In genomic region chr3:4999626-5000184, GRCh38 we compare ENCODE assay signal across 16 cellular contexts. TPM values are rescaled to one million over a fixed set of nuclear protein-coding genes. Genes with fewer than 3 reads are reported as not detected.
A peak's percentile ranks its signal among the peaks of the same experiment; 100 is the strongest.
DNase-seq lines count a peak whose midpoint lies in the region; ATAC-seq and TF ChIP-seq lines count a peak whose summit lies in the region.
"Had no signal": no experiment of that assay in that cellular context is flagged by ENCODE, and none has a peak within 500 bp of the region (broad histone marks: within the 10 kb centered on the region; RNA-seq: fewer than 3 reads in every experiment).

No MANE protein-coding gene starts in this region.

- no peak overlapping the region for H3K4me3 ChIP-seq in CD4-positive, alpha-beta memory T cell (ENCODE audit: low read length in 2 of 2)
- H3K4me3 ChIP-seq in mammary epithelial cell (replicated peaks in 1 of 3; ENCODE audit: insufficient read depth in 1 of 3, low read depth in 2 of 3, low read length in 3 of 3) = no peak overlapping the region
- no peak overlapping the region for H3K4me3 ChIP-seq in ovary
- H3K4me3 ChIP-seq: thyroid gland had no signal

- H3K4me1 ChIP-seq in CD4-positive, alpha-beta memory T cell (ENCODE audit: insufficient read depth, low read length) = peaks cover 25% of the 10 kb centered on the region
- H3K4me1 ChIP-seq in mammary epithelial cell (ENCODE audit: insufficient read depth, low read length) = peaks cover 40% of the 10 kb centered on the region
- H3K4me1 ChIP-seq in ovary (ENCODE audit: insufficient read depth) = no peaks in the 10 kb centered on the region

- DNase-seq in CD4-positive, alpha-beta memory T cell = no peak
- DNase-seq in EL (peak; percentile 13), NCI-H526 treated with DMSO at 0.1 percent for 48 hours (lab: John Stamatoyannopoulos, UW) (peak; percentile 33), mammary epithelial cell (peak; percentile 92), ovary (no peak), germinal center (ENCODE audit: low spot score) (no peak)
- DNase-seq: activated CD4-positive, alpha-beta T cell treated with anti-CD3 and anti-CD28 coated beads, Interleukin-2, amount 50 U/mL, for 48 hours; mesenchymal stem cell; MM.1S; NK-92 treated with Interleukin-12 subunit alpha and Interleukin-12 subunit beta, amount 100 ng/mL, for 24 hours; stimulated activated CD4-positive, alpha-beta T cell treated with anti-CD3 and anti-CD28 coated beads, Interleukin-12 subunit alpha, Interleukin-12 subunit beta, amount 100 ng/mL, for 4 hours; SW 1271; thyroid gland had no signal

- no peaks in the 10 kb centered on the region for H3K36me3 Mint-ChIP-seq in CD4-positive, alpha-beta memory T cell
- H3K36me3 Mint-ChIP-seq: activated naive CD4-positive, alpha-beta T cell treated with anti-CD3 and anti-CD28 coated beads, Interleukin-2, amount 50 U/mL, for 24 hours had no signal

- no peaks in the 10 kb centered on the region for H4K20me1 ChIP-seq in mammary epithelial cell (ENCODE audit: insufficient read depth, low read length)

- no peak overlapping the region for H3K27ac ChIP-seq in CD4-positive, alpha-beta memory T cell (ENCODE audit: low read depth, low read length)
- H3K27ac ChIP-seq in mammary epithelial cell (ENCODE audit: insufficient read depth, low read depth, low read length) (no peak overlapping the region), ovary (no peak overlapping the region)
- H3K27ac ChIP-seq: thyroid gland had no signal

- no peaks in the 10 kb centered on the region for H3K27me3 ChIP-seq in CD4-positive, alpha-beta memory T cell (ENCODE audit: insufficient read depth, low read length)
- H3K27me3 ChIP-seq in mammary epithelial cell (ENCODE audit: insufficient read depth, low read length) (no peaks in the 10 kb centered on the region), ovary (no peaks in the 10 kb centered on the region)
- H3K27me3 ChIP-seq: thyroid gland had no signal

- in situ Hi-C loops in mammary epithelial cell (cut with MboI; ENCODE audit: low sequenced_read_pairs in 2 of 2) = loop anchor here in 1 of 2 donors (25.0 kb wide), 1 partner anchor 188 kb away; the partner anchor contains the start of gene EDEM1

- H3K79me2 ChIP-seq in mammary epithelial cell (ENCODE audit: insufficient read depth, low read length) = no peaks in the 10 kb centered on the region

- TF ChIP-seq EP300 in ovary (IDR thresholded peaks at IDR 0.05) = no peak

- POLR2A ChIA-PET in CD4-positive, alpha-beta memory T cell (lab: Charles Lee; ENCODE audit: partially characterized antibody) = interaction anchor here (3.0 to 5.2 kb wide), 2 partner anchors 14 to 21 kb away, joined by 7 to 40 read pairs; partner anchors contain the start of gene BHLHE40

- no peak overlapping the region for H3K4me3 Mint-ChIP-seq in CD4-positive, alpha-beta memory T cell
- H3K4me3 Mint-ChIP-seq: activated naive CD4-positive, alpha-beta T cell treated with anti-CD3 and anti-CD28 coated beads, Interleukin-2, amount 50 U/mL, for 24 hours; central memory CD8-positive, alpha-beta T cell had no signal

- H3K9ac ChIP-seq in mammary epithelial cell (ENCODE audit: insufficient read depth, low read length) = no peak overlapping the region

- BruUV-seq in mammary epithelial cell (replicated peaks; lab: Mats Ljungman, UMichigan) = no TSS peak

- no peak for ATAC-seq in GM19397 (IDR thresholded peaks at IDR 0.05; ENCODE audit: unreplicated experiment)

- no peak for TF ChIP-seq CTCF in mammary epithelial cell (conservative IDR thresholded peaks at IDR 0.05 in 1 of 2, IDR thresholded peaks at IDR 0.05 in 1 of 2; ENCODE audit: extremely low read depth in 1 of 2, insufficient read depth in 1 of 2, low read depth in 1 of 2, low read length in 2 of 2)
- no peak for TF ChIP-seq CTCF in ovary (IDR thresholded peaks at IDR 0.05)

- no peak overlapping the region for H2AFZ ChIP-seq in mammary epithelial cell (ENCODE audit: low read depth, low read length)

- CTCF ChIA-PET in CD4-positive, alpha-beta memory T cell (lab: Charles Lee; ENCODE audit: partially characterized antibody) = interaction anchor here (1.0 to 2.3 kb wide), 4 partner anchors 7 to 26 kb away, joined by 3 to 9 read pairs (median 5); no protein-coding TSS in a partner anchor
- CTCF ChIA-PET in mammary epithelial cell (lab: Charles Lee; ENCODE audit: low non-redundant PET) = interaction anchor here (0.6 kb wide), 1 partner anchor 21 kb away, joined by 11 read pairs; the partner anchor contains the start of gene BHLHE40

- H3K4me2 ChIP-seq in mammary epithelial cell (ENCODE audit: insufficient read depth, low read depth, low read length) = no peak overlapping the region

- no peaks in the 10 kb centered on the region for H3K36me3 ChIP-seq in CD4-positive, alpha-beta memory T cell (ENCODE audit: insufficient read depth, low read length)
- H3K36me3 ChIP-seq in mammary epithelial cell (ENCODE audit: insufficient read depth, low read length) = no peaks in the 10 kb centered on the region
- H3K36me3 ChIP-seq in ovary = no peaks in the 10 kb centered on the region
- H3K36me3 ChIP-seq: thyroid gland had no signal

- peaks cover 11 to 33% (median 15%) of the 10 kb centered on the region in 4 donors for H3K4me1 Mint-ChIP-seq in CD4-positive, alpha-beta memory T cell
- H3K4me1 Mint-ChIP-seq: activated naive CD4-positive, alpha-beta T cell treated with anti-CD3 and anti-CD28 coated beads, Interleukin-2, amount 50 U/mL, for 24 hours had no signal

- H3K9me3 Mint-ChIP-seq in CD4-positive, alpha-beta memory T cell = no peaks in the 10 kb centered on the region
- H3K9me3 Mint-ChIP-seq: activated naive CD4-positive, alpha-beta T cell treated with anti-CD3 and anti-CD28 coated beads, Interleukin-2, amount 50 U/mL, for 24 hours; central memory CD8-positive, alpha-beta T cell had no signal

- no peak for TF ChIP-seq POLR2A in ovary (IDR thresholded peaks at IDR 0.05)

- H3K27ac Mint-ChIP-seq in CD4-positive, alpha-beta memory T cell = peak overlapping the region in 4 of 7 donors; percentile 12 to 74 (median 46)
- H3K27ac Mint-ChIP-seq: activated naive CD4-positive, alpha-beta T cell treated with anti-CD3 and anti-CD28 coated beads, Interleukin-2, amount 50 U/mL, for 24 hours had no signal

- 0% methylated on average over 3 of the region's 5 CpGs for WGBS in mammary epithelial cell (ENCODE audit: low coverage, missing lambda C conversion rate)
- WGBS in ovary, 3 donors = 52 to 58% (median 52%) methylated on average over 5 of the region's 5 CpGs

- no peaks in the 10 kb centered on the region for H3K27me3 Mint-ChIP-seq in CD4-positive, alpha-beta memory T cell
- H3K27me3 Mint-ChIP-seq: activated naive CD4-positive, alpha-beta T cell treated with anti-CD3 and anti-CD28 coated beads, Interleukin-2, amount 50 U/mL, for 24 hours; central memory CD8-positive, alpha-beta T cell had no signal

- intact Hi-C loops in CD4-positive, alpha-beta memory T cell (cut with micrococcal nuclease) = no loop called here
- intact Hi-C loops in mammary epithelial cell (cut with micrococcal nuclease) = no loop called here
- intact Hi-C loops in ovary (cut with DNase I) = no loop called here

- no peaks in the 10 kb centered on the region for H3K9me3 ChIP-seq in CD4-positive, alpha-beta memory T cell (ENCODE audit: control insufficient read depth in 1 of 2, low read length in 2 of 2)
- H3K9me3 ChIP-seq in mammary epithelial cell (replicated peaks; ENCODE audit: insufficient read depth, low read length) = no peaks in the 10 kb centered on the region
- H3K9me3 ChIP-seq in ovary = no peaks in the 10 kb centered on the region
- H3K9me3 ChIP-seq: thyroid gland had no signal

- dilution Hi-C loops in mammary epithelial cell (cut with HindIII; ENCODE audit: low sequenced_read_pairs) = no loop called here

RNA-seq across cellular contexts. Expression of gene BHLHE40, which starts 20.5 kb away (rescaled TPM):
- total RNA-seq in CD4-positive, alpha-beta memory T cell = 10 to 100 TPM; 44.9 to 45.8 TPM
- 10 to 100 TPM; 33.0 to 34.6 TPM for polyA plus RNA-seq in CD4-positive, alpha-beta memory T cell
- total RNA-seq in mammary epithelial cell (10 to 100 TPM; 61.7 to 78.7 TPM), ovary (100 to 1,000 TPM in 4 of 7 donors, 10 to 100 TPM in 3; 47.3 to 264 (median 103) TPM)
- polyA plus RNA-seq in mammary epithelial cell (40.8 TPM), ovary (10 to 100 TPM; 28.6 to 52.2 TPM)
- polyA minus RNA-seq in mammary epithelial cell = 105 TPM

Comparison
In these comparisons a context has a peak if more than half of its experiments do, and no peak if none do; other contexts are left out.
1. DNase-seq: peak in EL (single experiment), NCI-H526 treated with DMSO at 0.1 percent for 48 hours (single experiment) and mammary epithelial cell (single experiment); none in CD4-positive, alpha-beta memory T cell (0 of 5), ovary (0 of 5) and germinal center (single experiment).